Comparison of ENCODE assay signal across 8 cellular contexts in genomic region chr2:27370816-27371620, GRCh38. TPM values are rescaled to one million over a fixed set of nuclear protein-coding genes. Genes with fewer than 3 reads are reported as not detected.
DNase-seq lines count a peak whose midpoint lies in the region; ATAC-seq and TF ChIP-seq lines count a peak whose summit lies in the region.

No MANE protein-coding gene starts in this region.

- H3K27me3 ChIP-seq in CD4-positive, alpha-beta T cell (ENCODE audit: control insufficient read depth, insufficient read depth, low read length), result no peaks in the 10 kb centered on the region
- H3K27me3 ChIP-seq in RWPE2 (ENCODE audit: insufficient read depth, poor library complexity, severe bottlenecking), result no peaks in the 10 kb centered on the region

- peak; percentile 0 for ATAC-seq in CD4-positive, alpha-beta T cell (ENCODE audit: poor library complexity)
- ATAC-seq in HG03175 (IDR thresholded peaks at IDR 0.05; ENCODE audit: unreplicated experiment) (peak; percentile 35), RWPE2 (ENCODE audit: low read depth) (peak; percentile 32)

- H3K4me3 ChIP-seq in RWPE2 (ENCODE audit: severe bottlenecking), result peak overlapping the region; percentile 95

- peaks cover 5% of the 10 kb centered on the region for H3K4me1 ChIP-seq in RWPE2 (ENCODE audit: insufficient read depth, poor library complexity, severe bottlenecking)

- no peaks in the 10 kb centered on the region for H3K9me3 Mint-ChIP-seq in CD4-positive, alpha-beta T cell
- peaks cover 0 to 6% (median 0%) of the 10 kb centered on the region in 5 experiments for H3K9me3 Mint-ChIP-seq in brain

- H3K4me3 Mint-ChIP-seq in CD4-positive, alpha-beta T cell, result peak overlapping the region; percentile 96
- peak overlapping the region; percentile 88 to 98 (median 94) for H3K4me3 Mint-ChIP-seq in brain

- CTCF ChIA-PET in CD4-positive, alpha-beta T cell (lab: Charles Lee), result interaction anchor here (1.0 to 1.9 kb wide), 3 partner anchors 38 to 59 kb away, joined by 3 to 8 read pairs (median 3); partner anchors contain the start of genes MPV17 and PPM1G

- peaks cover 72% of the 10 kb centered on the region for H3K36me3 ChIP-seq in RWPE2 (ENCODE audit: low read depth)

- intact Hi-C loops in CD4-positive, alpha-beta T cell (cut with DNase I, micrococcal nuclease), result loop anchor here (1.0 to 5.0 kb wide), 8 partner anchors 9 to 284 kb away; partner anchors contain the start of genes GTF3C2 (in 2 of the 2), PPM1G (in 2 of the 2), ATRAID (in 1 of the 2) and IFT172 (in 1 of the 2)

- H3K27me3 Mint-ChIP-seq in CD4-positive, alpha-beta T cell, result no peaks in the 10 kb centered on the region
- peaks cover 8% of the 10 kb centered on the region for H3K27me3 Mint-ChIP-seq in brain

- H3K36me3 Mint-ChIP-seq in CD4-positive, alpha-beta T cell (ENCODE audit: low read depth), result peaks cover 82% of the 10 kb centered on the region
- peaks cover 76% of the 10 kb centered on the region for H3K36me3 Mint-ChIP-seq in brain

- DNase-seq in CD4-positive, alpha-beta T cell, result peak in 2 of 10 experiments; percentile 14 to 33
- DNase-seq in RWPE2 (ENCODE audit: low spot score) (no peak), iris pigment epithelial cell (ENCODE audit: low read depth) (peak; percentile 75), NCI-H2081 treated with DMSO at 0.1 percent for 48 hours (lab: John Stamatoyannopoulos, UW) (no peak)
- peak; percentile 12 for DNase-seq in stimulated activated CD4-positive, alpha-beta T cell treated with anti-CD3 and anti-CD28 coated beads, Interleukin-1b, Interleukin-23, amount 100 ng/mL, for 48 hours

- POLR2A ChIA-PET in CD4-positive, alpha-beta T cell (lab: Charles Lee), result interaction anchor here (0.6 to 5.9 kb wide), 8 partner anchors 9 to 320 kb away, joined by 3 to 45 read pairs (median 10); partner anchors contain the start of genes AGBL5, CCDC121, GPN1 and GTF3C2

- TF ChIP-seq CTCF in CD4-positive, alpha-beta T cell (IDR thresholded peaks at IDR 0.05), result no peak
- TF ChIP-seq CTCF in RWPE2 (IDR thresholded peaks at IDR 0.05; ENCODE audit: poor library complexity, severe bottlenecking) (no peak), brain (conservative IDR thresholded peaks at IDR 0.05) (no peak)

- peak overlapping the region; percentile 88 for H3K27ac ChIP-seq in CD4-positive, alpha-beta T cell (ENCODE audit: low read depth, low read length)
- H3K27ac ChIP-seq in RWPE2 (ENCODE audit: poor library complexity, severe bottlenecking), result peak overlapping the region; percentile 54

- TF ChIP-seq POLR2A in GM19193 (IDR thresholded peaks at IDR 0.05; ENCODE audit: extremely low read depth, insufficient read depth, insufficient read length), result peak; percentile 37

- peak overlapping the region; percentile 83 for H3K27ac Mint-ChIP-seq in CD4-positive, alpha-beta T cell
- H3K27ac Mint-ChIP-seq in brain, result peak overlapping the region; percentile 89 to 99 (median 95)

- H3K4me1 Mint-ChIP-seq in CD4-positive, alpha-beta T cell (ENCODE audit: low read depth), result peaks cover 42% of the 10 kb centered on the region
- peaks cover 38% of the 10 kb centered on the region for H3K4me1 Mint-ChIP-seq in brain

- H3K9me3 ChIP-seq in CD4-positive, alpha-beta T cell (ENCODE audit: control insufficient read depth, low read length), result no peaks in the 10 kb centered on the region
- H3K9me3 ChIP-seq in RWPE2 (ENCODE audit: severe bottlenecking), result no peaks in the 10 kb centered on the region

RNA-seq across cellular contexts. Expression of gene SNX17, which starts 0.6 kb away (rescaled TPM):
- 10 to 100 TPM; 66.3 to 67.9 TPM for total RNA-seq in CD4-positive, alpha-beta T cell
- 112 TPM for polyA plus RNA-seq in brain (ENCODE audit: insufficient read depth, low read depth, low replicate concordance)

RNA-seq across cellular contexts. Expression of gene EIF2B4, which starts 0.9 kb away (rescaled TPM):
- 10 to 100 TPM; 33.2 to 34.0 TPM for total RNA-seq in CD4-positive, alpha-beta T cell
- 43.6 TPM for polyA plus RNA-seq in brain (ENCODE audit: insufficient read depth, low read depth, low replicate concordance)

RNA-seq across cellular contexts. Expression of gene ZNF513, which starts 9.5 kb away (rescaled TPM):
- 10 to 100 TPM; 22.8 to 22.9 TPM for total RNA-seq in CD4-positive, alpha-beta T cell
- 15.3 TPM for polyA plus RNA-seq in brain (ENCODE audit: insufficient read depth, low read depth, low replicate concordance)

RNA-seq across cellular contexts. Expression of gene GTF3C2, which starts 14.5 kb away (rescaled TPM):
- total RNA-seq in CD4-positive, alpha-beta T cell, result 10 to 100 TPM; 54.6 to 56.8 TPM
- 35.9 TPM for polyA plus RNA-seq in brain (ENCODE audit: insufficient read depth, low read depth, low replicate concordance)

RNA-seq across cellular contexts. Expression of gene PPM1G, which starts 38.4 kb away (rescaled TPM):
- 10 to 100 TPM; 30.4 to 31.2 TPM for total RNA-seq in CD4-positive, alpha-beta T cell
- polyA plus RNA-seq in brain (ENCODE audit: insufficient read depth, low read depth, low replicate concordance), result 160 TPM

Comparison
In these comparisons a context has a peak if more than half of its experiments do, and no peak if none do; other contexts are left out.
1. DNase-seq: peak in iris pigment epithelial cell (single experiment) and stimulated activated CD4-positive, alpha-beta T cell treated with anti-CD3 and anti-CD28 coated beads, Interleukin-1b, Interleukin-23, amount 100 ng/mL, for 48 hours (single experiment); none in RWPE2 (single experiment) and NCI-H2081 treated with DMSO at 0.1 percent for 48 hours (single experiment).
2. Peak in every context shown above with its lines, with median percentiles within 50 percentile points of each other: ATAC-seq.